8 cellular contexts compared by ENCODE assay signal in genomic region chr17:76501827-76502307, GRCh38. TPM values are rescaled to one million over a fixed set of nuclear protein-coding genes. Genes with fewer than 3 reads are reported as not detected.
DNase-seq lines count a peak whose midpoint lies in the region; ATAC-seq and TF ChIP-seq lines count a peak whose summit lies in the region.

No MANE protein-coding gene starts in this region.

- H2AFZ ChIP-seq in PC-9 (peak overlapping the region; percentile 69), osteoblast (ENCODE audit: low read length) (peak overlapping the region; percentile 96)

- peak overlapping the region; percentile 86 to 99 (median 97) for H3K27ac Mint-ChIP-seq in CD4-positive, CD25-positive, alpha-beta regulatory T cell
- H3K27ac Mint-ChIP-seq in endothelial cell (ENCODE audit: unreplicated experiment), result no peak overlapping the region

- H4K20me1 ChIP-seq in PC-9 (ENCODE audit: insufficient read depth) (no peaks in the 10 kb centered on the region), osteoblast (ENCODE audit: insufficient read depth, low read length) (no peaks in the 10 kb centered on the region)

- H3K27me3 ChIP-seq in CD4-positive, CD25-positive, alpha-beta regulatory T cell (ENCODE audit: control insufficient read depth, insufficient read depth, low read length), result no peaks in the 10 kb centered on the region
- H3K27me3 ChIP-seq in PC-9 (ENCODE audit: insufficient read depth, low read depth) (no peaks in the 10 kb centered on the region), osteoblast (ENCODE audit: insufficient read depth, low read length) (no peaks in the 10 kb centered on the region)

- TF ChIP-seq CTCF in PC-9 (conservative IDR thresholded peaks at IDR 0.05) (no peak), endothelial cell (IDR thresholded peaks at IDR 0.05; ENCODE audit: unreplicated experiment) (no peak), osteoblast (IDR thresholded peaks at IDR 0.05; ENCODE audit: extremely low read depth, low read depth, low read length) (no peak)

- no peaks in the 10 kb centered on the region for H3K36me3 ChIP-seq in CD4-positive, CD25-positive, alpha-beta regulatory T cell (ENCODE audit: control insufficient read depth, insufficient read depth, low read length)
- H3K36me3 ChIP-seq in PC-9 (ENCODE audit: low read depth), result no peaks in the 10 kb centered on the region
- no peaks in the 10 kb centered on the region for H3K36me3 ChIP-seq in osteoblast (ENCODE audit: insufficient read depth, low read length)

- no peaks in the 10 kb centered on the region for H3K9me3 Mint-ChIP-seq in CD4-positive, CD25-positive, alpha-beta regulatory T cell
- no peaks in the 10 kb centered on the region for H3K9me3 Mint-ChIP-seq in endothelial cell (ENCODE audit: unreplicated experiment)

- H3K9me3 ChIP-seq in CD4-positive, CD25-positive, alpha-beta regulatory T cell (ENCODE audit: control insufficient read depth in 2 of 2, low read length in 2 of 2), result no peaks in the 10 kb centered on the region
- H3K9me3 ChIP-seq in PC-9 (ENCODE audit: insufficient read depth, low read depth) (no peaks in the 10 kb centered on the region), osteoblast (ENCODE audit: low read depth, low read length) (no peaks in the 10 kb centered on the region)

- peaks cover 33% of the 10 kb centered on the region for H3K4me1 ChIP-seq in CD4-positive, CD25-positive, alpha-beta regulatory T cell (ENCODE audit: control insufficient read depth, insufficient read depth, low read length, poor library complexity, severe bottlenecking)
- H3K4me1 ChIP-seq in PC-9 (replicated peaks; ENCODE audit: insufficient read depth), result peaks cover 16% of the 10 kb centered on the region; the same call in 1 of the 2 replicates
- H3K4me1 ChIP-seq in osteoblast (ENCODE audit: insufficient read depth, low read length), result peaks cover 40% of the 10 kb centered on the region

- H3K4me3 Mint-ChIP-seq in CD4-positive, CD25-positive, alpha-beta regulatory T cell, result peak overlapping the region; percentile 53 to 95 (median 85)
- peak overlapping the region; percentile 93 for H3K4me3 Mint-ChIP-seq in endothelial cell (ENCODE audit: unreplicated experiment)

- H3K79me2 ChIP-seq in PC-9 (ENCODE audit: low read depth) (no peaks in the 10 kb centered on the region), osteoblast (ENCODE audit: insufficient read depth, low read length) (peaks cover 16% of the 10 kb centered on the region)

- H3K27ac ChIP-seq in CD4-positive, CD25-positive, alpha-beta regulatory T cell (ENCODE audit: insufficient read depth, low read length, poor library complexity, severe bottlenecking), result peak overlapping the region; percentile 74
- H3K27ac ChIP-seq in PC-9, result no peak overlapping the region
- peak overlapping the region; percentile 44 for H3K27ac ChIP-seq in osteoblast (ENCODE audit: low read depth, low read length)

- POLR2A ChIA-PET in PC-9 (lab: Charles Lee; ENCODE audit: unreplicated experiment), result interaction anchor here (0.6 to 0.7 kb wide), 3 partner anchors 16 to 150 kb away, joined by 4 to 8 read pairs (median 5); no protein-coding TSS in a partner anchor

- intact Hi-C loops in PC-9 (cut with micrococcal nuclease; ENCODE audit: unreplicated experiment), result no loop called here

- no peaks in the 10 kb centered on the region for H3K36me3 Mint-ChIP-seq in CD4-positive, CD25-positive, alpha-beta regulatory T cell
- H3K36me3 Mint-ChIP-seq in endothelial cell (ENCODE audit: low read depth, unreplicated experiment), result no peaks in the 10 kb centered on the region

- BruUV-seq in PC-9 (replicated peaks; lab: Mats Ljungman, UMichigan), result no TSS peak

- no peaks in the 10 kb centered on the region for H3K9me2 ChIP-seq in PC-9 (ENCODE audit: insufficient read depth)

- peaks cover 0 to 45% (median 14%) of the 10 kb centered on the region in 4 donors for H3K4me1 Mint-ChIP-seq in CD4-positive, CD25-positive, alpha-beta regulatory T cell
- peaks cover 38% of the 10 kb centered on the region for H3K4me1 Mint-ChIP-seq in endothelial cell (ENCODE audit: unreplicated experiment)

- peaks cover 4% of the 10 kb centered on the region for H3K27me3 Mint-ChIP-seq in CD4-positive, CD25-positive, alpha-beta regulatory T cell
- peaks cover 11% of the 10 kb centered on the region for H3K27me3 Mint-ChIP-seq in endothelial cell (ENCODE audit: unreplicated experiment)

- peak overlapping the region; percentile 66 for H3K4me2 ChIP-seq in PC-9
- peak overlapping the region; percentile 86 for H3K4me2 ChIP-seq in osteoblast (ENCODE audit: insufficient read depth, low read length)

- peak overlapping the region; percentile 35 for H3K4me3 ChIP-seq in CD4-positive, CD25-positive, alpha-beta regulatory T cell (ENCODE audit: low read depth, low read length)
- peak overlapping the region; percentile 84; the same call in 1 of the 2 replicates for H3K4me3 ChIP-seq in PC-9
- H3K4me3 ChIP-seq in osteoblast (ENCODE audit: insufficient read depth, low read length), result peak overlapping the region; percentile 80

- CTCF ChIA-PET in PC-9 (lab: Charles Lee), result interaction anchor here (0.7 kb wide), 1 partner anchor 84 kb away, joined by 3 read pairs; the partner anchor contains the start of gene ST6GALNAC2

- DNase-seq in CD4-positive, CD25-positive, alpha-beta regulatory T cell, result no peak
- DNase-seq in PC-9 (no peak), endothelial cell (ENCODE audit: low spot score) (no peak), osteoblast (ENCODE audit: insufficient read length, low spot score, missing footprints) (peak; percentile 80), NCI-H2081 treated with DMSO at 0.1 percent for 48 hours (lab: John Stamatoyannopoulos, UW) (no peak)
- no peak for DNase-seq in stimulated activated CD4-positive, alpha-beta T cell treated with anti-CD3 and anti-CD28 coated beads, Interleukin-4, amount 100 ng/mL, for 4 hours

- no peaks in the 10 kb centered on the region for H3F3A ChIP-seq in PC-9 (ENCODE audit: insufficient read depth, low read depth)

- ATAC-seq in CD4-positive, CD25-positive, alpha-beta regulatory T cell (ENCODE audit: low read depth in 2 of 2), result no peak
- ATAC-seq in HG02623 (IDR thresholded peaks at IDR 0.05; ENCODE audit: unreplicated experiment), result no peak
- ATAC-seq in GM18867 (IDR thresholded peaks at IDR 0.05; ENCODE audit: unreplicated experiment), result no peak

RNA-seq across cellular contexts. Expression of gene RHBDF2, which starts 0.6 kb away (rescaled TPM):
- 23.8 TPM for total RNA-seq in CD4-positive, CD25-positive, alpha-beta regulatory T cell
- 1 to 10 TPM; 2.5 to 4.5 (median 3.5) TPM for polyA plus RNA-seq in CD4-positive, CD25-positive, alpha-beta regulatory T cell
- total RNA-seq in PC-9 (2021), result 39.6 and 51.6 TPM in 2 replicates
- total RNA-seq in endothelial cell (ENCODE audit: unreplicated experiment), result 39.3 TPM
- 7.1 and 8.3 TPM in 2 replicates for total RNA-seq in osteoblast

RNA-seq across cellular contexts. Expression of gene AANAT, which starts 34.5 kb away (rescaled TPM):
- total RNA-seq in CD4-positive, CD25-positive, alpha-beta regulatory T cell, result not detected
- not detected for polyA plus RNA-seq in CD4-positive, CD25-positive, alpha-beta regulatory T cell
- total RNA-seq in PC-9 (2021), result 0.65 TPM in 1 of 2 replicates, not detected in the other
- not detected for total RNA-seq in endothelial cell (ENCODE audit: unreplicated experiment)
- not detected in 2 replicates for total RNA-seq in osteoblast

RNA-seq across cellular contexts. Expression of gene CYGB, which starts 35.6 kb away (rescaled TPM):
- not detected for total RNA-seq in CD4-positive, CD25-positive, alpha-beta regulatory T cell
- not detected for polyA plus RNA-seq in CD4-positive, CD25-positive, alpha-beta regulatory T cell
- 0.93 and 1.1 TPM in 2 replicates for total RNA-seq in PC-9 (2021)
- 0.51 TPM for total RNA-seq in endothelial cell (ENCODE audit: unreplicated experiment)
- total RNA-seq in osteoblast, result 39.1 and 74.0 TPM in 2 replicates

RNA-seq across cellular contexts. Expression of gene PRCD, which starts 38.0 kb away (rescaled TPM):
- not detected for total RNA-seq in CD4-positive, CD25-positive, alpha-beta regulatory T cell
- under 1 TPM in 1 of 4 donors, not detected in 3; 0.52 TPM for polyA plus RNA-seq in CD4-positive, CD25-positive, alpha-beta regulatory T cell
- total RNA-seq in PC-9 (2021) (2.6 and 2.7 TPM in 2 replicates), endothelial cell (ENCODE audit: unreplicated experiment) (0.54 TPM), osteoblast (4.0 and 5.3 TPM in 2 replicates)

RNA-seq across cellular contexts. Expression of gene UBE2O, which starts 48.9 kb away (rescaled TPM):
- total RNA-seq in CD4-positive, CD25-positive, alpha-beta regulatory T cell, result 34.3 TPM
- 1 to 10 TPM; 3.1 to 9.0 (median 6.4) TPM for polyA plus RNA-seq in CD4-positive, CD25-positive, alpha-beta regulatory T cell
- 27.4 and 28.0 TPM in 2 replicates for total RNA-seq in PC-9 (2021)
- 49.0 TPM for total RNA-seq in endothelial cell (ENCODE audit: unreplicated experiment)
- 17.7 and 19.5 TPM in 2 replicates for total RNA-seq in osteoblast

Comparison
In these comparisons a context has a peak if more than half of its experiments do, and no peak if none do; other contexts are left out.
1. RNA of gene CYGB, which starts 35.6 kb away (total RNA-seq): 39.1 to 74.0 TPM in osteoblast; 0.93 to 1.1 TPM in PC-9, 0.51 TPM in endothelial cell (single experiment) and not detected in CD4-positive, CD25-positive, alpha-beta regulatory T cell (single experiment); every median in the first group is over 10 times any median in the second.
2. Peak in every context shown above with its lines, with median percentiles within 50 percentile points of each other: H3K4me3 ChIP-seq.